In genomic region chr6:130018830-130019795, GRCh38 we compare ENCODE assay signal across 8 cellular contexts. TPM values are rescaled to one million over a fixed set of nuclear protein-coding genes. Genes with fewer than 3 reads are reported as not detected.
DNase-seq lines count a peak whose midpoint lies in the region; ATAC-seq, FAIRE-seq and TF ChIP-seq lines count a peak whose summit lies in the region.

No MANE protein-coding gene starts in this region.

- H3K27ac Mint-ChIP-seq in astrocyte (ENCODE audit: unreplicated experiment) = peak overlapping the region; percentile 96

- peak overlapping the region; percentile 100 for H3K4me3 Mint-ChIP-seq in astrocyte (ENCODE audit: unreplicated experiment)

- H3K36me3 Mint-ChIP-seq in astrocyte (ENCODE audit: low read depth, unreplicated experiment) = no peaks in the 10 kb centered on the region

- FAIRE-seq in astrocyte (lab: Jason Lieb, UNC) = no peak

- peak overlapping the region; percentile 97 for H3K4me3 ChIP-seq in astrocyte (ENCODE audit: insufficient read depth, low read depth, low read length)
- peak overlapping the region; percentile 75 for H3K4me3 ChIP-seq in hepatocyte
- peak overlapping the region; percentile 90 for H3K4me3 ChIP-seq in rectal smooth muscle tissue (ENCODE audit: low read length)

- under 1% methylated on average over 38 of the region's 110 CpGs for WGBS in hepatocyte (ENCODE audit: low lambda C conversion rate, missing lambda C conversion rate)

- H3K27ac ChIP-seq in astrocyte (ENCODE audit: low read depth, low read length) = peak overlapping the region; percentile 72
- peak overlapping the region; percentile 88 for H3K27ac ChIP-seq in hepatocyte
- peak overlapping the region; percentile 63 for H3K27ac ChIP-seq in rectal smooth muscle tissue (ENCODE audit: low read depth, low read length)

- peak; percentile 47 for DNase-seq in AG08396 (ENCODE audit: low spot score)
- peak; percentile 16 for DNase-seq in T follicular helper cell (ENCODE audit: low read depth)
- DNase-seq in astrocyte (ENCODE audit: low read depth) = peak; percentile 36
- DNase-seq in hepatocyte (ENCODE audit: low spot score) = peak; percentile 66
- no peak for DNase-seq in NCI-H2029 (lab: John Stamatoyannopoulos, UW)

- peak overlapping the region; percentile 95 for H3K9ac ChIP-seq in astrocyte (ENCODE audit: low read length)
- H3K9ac ChIP-seq in rectal smooth muscle tissue (ENCODE audit: low read length) = peak overlapping the region; percentile 38

- H3K79me2 ChIP-seq in astrocyte (ENCODE audit: insufficient read depth, low read length) = peaks cover 30% of the 10 kb centered on the region
- H3K79me2 ChIP-seq in hepatocyte = peaks cover 29% of the 10 kb centered on the region

- peaks cover 3% of the 10 kb centered on the region for H3K27me3 Mint-ChIP-seq in astrocyte (ENCODE audit: low read depth, unreplicated experiment)

- H3K9me2 ChIP-seq in hepatocyte (replicated peaks; ENCODE audit: insufficient read depth) = no peaks in the 10 kb centered on the region

- H3K4me1 Mint-ChIP-seq in astrocyte (ENCODE audit: low read depth, unreplicated experiment) = no peaks in the 10 kb centered on the region

- H3K27me3 ChIP-seq in astrocyte (ENCODE audit: insufficient read depth, low read length) (no peaks in the 10 kb centered on the region), hepatocyte (no peaks in the 10 kb centered on the region), rectal smooth muscle tissue (ENCODE audit: control insufficient read depth, insufficient read depth, low read length) (no peaks in the 10 kb centered on the region)

- peaks cover 3% of the 10 kb centered on the region for H3K36me3 ChIP-seq in astrocyte (ENCODE audit: insufficient read depth, low read length)
- H3K36me3 ChIP-seq in hepatocyte (replicated peaks; ENCODE audit: insufficient read depth, low read depth) = no peaks in the 10 kb centered on the region
- H3K36me3 ChIP-seq in rectal smooth muscle tissue (ENCODE audit: control insufficient read depth, insufficient read depth, low read length) = no peaks in the 10 kb centered on the region

- peak; percentile 14 for ATAC-seq in GM19043 (IDR thresholded peaks at IDR 0.05; ENCODE audit: low read depth, unreplicated experiment)
- peak; percentile 22 for ATAC-seq in HG03442 (IDR thresholded peaks at IDR 0.05; ENCODE audit: unreplicated experiment)

- no peaks in the 10 kb centered on the region for H3K9me3 Mint-ChIP-seq in astrocyte (ENCODE audit: unreplicated experiment)

- TF ChIP-seq CTCF in astrocyte (IDR thresholded peaks at IDR 0.05; ENCODE audit: insufficient read depth, low read depth, low read length) (no peak), hepatocyte (IDR thresholded peaks at IDR 0.05; ENCODE audit: poor library complexity) (no peak)

- no peaks in the 10 kb centered on the region for H3K9me3 ChIP-seq in astrocyte (ENCODE audit: insufficient read depth, low read depth, low read length)
- H3K9me3 ChIP-seq in hepatocyte (ENCODE audit: low read depth) = no peaks in the 10 kb centered on the region

- H3K4me2 ChIP-seq in astrocyte (ENCODE audit: low read length) (peak overlapping the region; percentile 99), hepatocyte (peak overlapping the region; percentile 79)

- H3K4me1 ChIP-seq in astrocyte (ENCODE audit: insufficient read depth, low read length) (peaks cover 9% of the 10 kb centered on the region), hepatocyte (ENCODE audit: insufficient read depth) (no peaks in the 10 kb centered on the region), rectal smooth muscle tissue (ENCODE audit: control insufficient read depth, insufficient read depth, low read length) (no peaks in the 10 kb centered on the region)

- H4K20me1 ChIP-seq in astrocyte (ENCODE audit: insufficient read depth, low read length) = peaks cover 11% of the 10 kb centered on the region
- H4K20me1 ChIP-seq in hepatocyte (ENCODE audit: insufficient read depth, poor library complexity, severe bottlenecking) = no peaks in the 10 kb centered on the region

- H2AFZ ChIP-seq in astrocyte (ENCODE audit: low read depth, low read length) (peak overlapping the region; percentile 94), hepatocyte (peak overlapping the region; percentile 97)

RNA-seq across cellular contexts. Expression of gene L3MBTL3, which starts 0.7 kb away (rescaled TPM):
- 19.2 and 22.2 TPM in 2 replicates for total RNA-seq in astrocyte
- total RNA-seq in hepatocyte = 20.1 and 21.8 TPM in 2 replicates
- 5.3 and 7.8 TPM in 2 replicates for polyA plus RNA-seq in hepatocyte
